In the genomic region with DNA sequence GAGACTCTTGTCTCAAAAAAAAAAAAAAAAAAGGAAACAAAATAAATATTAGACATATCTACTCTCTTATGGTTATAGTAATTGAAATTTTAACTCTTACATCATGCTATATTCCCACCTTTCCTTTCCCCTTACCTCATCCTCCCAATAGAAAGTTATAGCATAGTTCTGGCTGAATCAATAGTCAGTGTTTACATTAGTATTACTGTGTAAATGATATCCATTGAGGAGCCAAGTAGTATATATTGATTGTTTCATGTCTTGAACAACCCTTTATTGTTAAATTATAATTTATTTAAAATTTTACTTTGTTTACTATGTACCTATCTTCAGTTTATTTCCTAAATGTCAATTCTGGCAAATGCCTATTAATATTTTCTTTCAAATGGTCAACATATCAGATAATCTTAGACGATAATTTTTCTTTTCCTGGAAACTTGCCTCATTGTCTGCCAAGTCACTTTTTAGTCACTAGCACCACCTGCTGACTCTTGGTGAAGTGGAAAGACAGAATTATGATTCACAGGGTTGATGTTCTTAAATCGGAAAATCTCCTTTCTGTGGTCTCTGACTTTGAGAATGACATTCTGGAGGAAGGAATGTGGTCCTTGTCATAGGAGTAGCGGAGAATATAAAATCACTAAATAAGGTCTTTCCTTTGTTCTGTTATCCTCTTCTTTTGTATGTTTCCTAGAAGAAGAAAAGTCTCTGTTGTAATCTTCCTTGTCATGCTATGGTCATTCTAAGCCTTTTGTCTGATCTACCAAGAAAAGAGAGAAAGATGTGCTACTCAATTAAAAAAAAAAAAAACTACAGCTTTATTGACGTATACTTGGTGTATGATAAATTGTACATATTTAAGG, we compare ENCODE assay signal across 8 cellular contexts. TPM values are rescaled to one million over a fixed set of nuclear protein-coding genes. Genes with fewer than 3 reads are reported as not detected.
DNase-seq lines count a peak whose midpoint lies in the region; ATAC-seq and TF ChIP-seq lines count a peak whose summit lies in the region.

No MANE protein-coding gene starts in this region.

- WGBS in lower leg skin, 2 donors: 8 to 17% methylated on average over 4 of the region's 4 CpGs

- no peak for TF ChIP-seq POLR2A in lower leg skin (IDR thresholded peaks at IDR 0.05)

- peaks cover 7% of the 10 kb centered on the region for H3K4me1 Mint-ChIP-seq in activated CD4-positive, alpha-beta T cell treated with anti-CD3 and anti-CD28 coated beads for 36 hours
- peaks cover 5% of the 10 kb centered on the region in 2 donors for H3K4me1 Mint-ChIP-seq in stimulated activated naive B cell treated with anti-CD40 and anti-IgM and Interleukin-4, amounts not matched to agents 10 μg/mL and 1 μg/mL and 100 μg/mL, for 72 hours

- peak overlapping the region; percentile 21 for H3K27ac Mint-ChIP-seq in activated CD4-positive, alpha-beta T cell treated with anti-CD3 and anti-CD28 coated beads for 36 hours
- no peak overlapping the region for H3K27ac Mint-ChIP-seq in stimulated activated naive B cell treated with anti-CD40 and anti-IgM and Interleukin-4, amounts not matched to agents 10 μg/mL and 1 μg/mL and 100 μg/mL, for 72 hours

- no peaks in the 10 kb centered on the region for H3K36me3 Mint-ChIP-seq in activated CD4-positive, alpha-beta T cell treated with anti-CD3 and anti-CD28 coated beads for 36 hours (ENCODE audit: low read depth)
- no peaks in the 10 kb centered on the region for H3K36me3 Mint-ChIP-seq in stimulated activated naive B cell treated with anti-CD40 and anti-IgM and Interleukin-4, amounts not matched to agents 10 μg/mL and 1 μg/mL and 100 μg/mL, for 72 hours

- no peak for TF ChIP-seq CTCF in lower leg skin (IDR thresholded peaks at IDR 0.05)

- H3K4me3 Mint-ChIP-seq in activated CD4-positive, alpha-beta T cell treated with anti-CD3 and anti-CD28 coated beads for 36 hours: no peak overlapping the region
- no peak overlapping the region for H3K4me3 Mint-ChIP-seq in stimulated activated naive B cell treated with anti-CD40 and anti-IgM and Interleukin-4, amounts not matched to agents 10 μg/mL and 1 μg/mL and 100 μg/mL, for 72 hours

- peak; percentile 81 for ATAC-seq in activated CD4-positive, alpha-beta T cell treated with anti-CD3 and anti-CD28 coated beads for 36 hours
- ATAC-seq in stimulated activated naive B cell treated with anti-CD40 and anti-IgM and Interleukin-4, amounts not matched to agents 10 μg/mL and 1 μg/mL and 100 μg/mL, for 72 hours (replicated peaks): peak; percentile 65 to 73

- peak; percentile 71 for DNase-seq in activated CD4-positive, alpha-beta T cell treated with anti-CD3 and anti-CD28 coated beads for 36 hours
- no peak for DNase-seq in activated CD4-positive, alpha-beta T cell treated with anti-CD3 and anti-CD28 coated beads for 1 hour
- DNase-seq in MV-4-11 (lab: John Stamatoyannopoulos, UW): peak; percentile 58
- DNase-seq in SIG-M5 treated with dmso at 0.1 percent for 504 hours (lab: John Stamatoyannopoulos, UW; ENCODE audit: unreplicated experiment): peak; percentile 88
- peak; percentile 81 for DNase-seq in astrocyte of the hippocampus (ENCODE audit: low read depth, low spot score)
- peak; percentile 15 to 64 for DNase-seq in hippocampal formation (lab: John Stamatoyannopoulos, UW)
- peak; percentile 40 for DNase-seq in stimulated activated naive B cell treated with anti-CD40 and anti-IgM and Interleukin-4, amounts not matched to agents 10 μg/mL and 1 μg/mL and 100 μg/mL, for 72 hours
- DNase-seq in lower leg skin (ENCODE audit: low spot score in 2 of 2): no peak

- peaks cover 5% of the 10 kb centered on the region for H3K27me3 Mint-ChIP-seq in activated CD4-positive, alpha-beta T cell treated with anti-CD3 and anti-CD28 coated beads for 36 hours
- peaks cover 8 to 13% of the 10 kb centered on the region in 2 donors for H3K27me3 Mint-ChIP-seq in stimulated activated naive B cell treated with anti-CD40 and anti-IgM and Interleukin-4, amounts not matched to agents 10 μg/mL and 1 μg/mL and 100 μg/mL, for 72 hours

- no peak overlapping the region for H3K4me3 ChIP-seq in lower leg skin (ENCODE audit: low read depth, poor library complexity, severe bottlenecking)

- POLR2A ChIA-PET in activated CD4-positive, alpha-beta T cell treated with anti-CD3 and anti-CD28 coated beads for 36 hours (lab: Charles Lee): no interaction called here

- CTCF ChIA-PET in activated CD4-positive, alpha-beta T cell treated with anti-CD3 and anti-CD28 coated beads for 36 hours (lab: Charles Lee): interaction anchor here (0.6 to 2.5 kb wide), 16 partner anchors 13 to 168 kb away, joined by 3 to 13 read pairs (median 4); a partner anchor contains a TSS

- no peaks in the 10 kb centered on the region for H3K9me3 Mint-ChIP-seq in activated CD4-positive, alpha-beta T cell treated with anti-CD3 and anti-CD28 coated beads for 36 hours (ENCODE audit: low read depth)
- H3K9me3 Mint-ChIP-seq in stimulated activated naive B cell treated with anti-CD40 and anti-IgM and Interleukin-4, amounts not matched to agents 10 μg/mL and 1 μg/mL and 100 μg/mL, for 72 hours: no peaks in the 10 kb centered on the region

- intact Hi-C loops in activated CD4-positive, alpha-beta T cell treated with anti-CD3 and anti-CD28 coated beads for 36 hours (cut with DNase I, micrococcal nuclease): loop anchor here (1.0 to 10.0 kb wide), 4 partner anchors 22 to 288 kb away; a partner anchor contains a TSS
- intact Hi-C loops in lower leg skin (cut with DNase I; ENCODE audit: low total_unique reads): loop anchor here (5.0 to 10.0 kb wide), 2 partner anchors 98 to 166 kb away; a partner anchor contains a TSS

RNA-seq across cellular contexts. Expression of a gene that starts 8.6 kb away (rescaled TPM):
- not detected for total RNA-seq in activated CD4-positive, alpha-beta T cell treated with anti-CD3 and anti-CD28 coated beads for 36 hours
- not detected for total RNA-seq in lower leg skin

RNA-seq across cellular contexts. Expression of a gene that starts 16.6 kb away (rescaled TPM):
- total RNA-seq in activated CD4-positive, alpha-beta T cell treated with anti-CD3 and anti-CD28 coated beads for 36 hours: 100 to 1,000 TPM; 112 TPM
- total RNA-seq in lower leg skin: 1,000 to 10,000 TPM; 2,445 to 6,877 (median 3,895) TPM

RNA-seq across cellular contexts. Expression of a gene that starts 48.4 kb away (rescaled TPM):
- total RNA-seq in activated CD4-positive, alpha-beta T cell treated with anti-CD3 and anti-CD28 coated beads for 36 hours: 10 to 100 TPM; 19.3 to 22.4 TPM
- 10 to 100 TPM; 10.6 to 15.3 (median 14.2) TPM for total RNA-seq in lower leg skin

RNA-seq across cellular contexts. Expression of a gene that starts 48.6 kb away (rescaled TPM):
- total RNA-seq in activated CD4-positive, alpha-beta T cell treated with anti-CD3 and anti-CD28 coated beads for 36 hours: 1 to 10 TPM; 5.8 to 6.1 TPM
- 1 to 10 TPM in 1 of 4 donors, under 1 TPM in 3; 0.12 to 1.3 (median 0.39) TPM for total RNA-seq in lower leg skin

RNA-seq across cellular contexts. Expression of a gene that starts 55.1 kb away (rescaled TPM):
- 10 to 100 TPM; 44.9 to 49.4 TPM for total RNA-seq in activated CD4-positive, alpha-beta T cell treated with anti-CD3 and anti-CD28 coated beads for 36 hours
- total RNA-seq in lower leg skin: 10 to 100 TPM in 1 of 4 donors, 1 to 10 TPM in 3; 4.6 to 14.2 (median 7.7) TPM

Comparison
In these comparisons a context has a peak if more than half of its experiments do, and no peak if none do; other contexts are left out.
1. DNase-seq: peak in activated CD4-positive, alpha-beta T cell treated with anti-CD3 and anti-CD28 coated beads for 36 hours (single experiment), MV-4-11 (single experiment), SIG-M5 treated with dmso at 0.1 percent for 504 hours (single experiment), astrocyte of the hippocampus (single experiment), hippocampal formation (2 of 2) and stimulated activated naive B cell treated with anti-CD40 and anti-IgM and Interleukin-4, amounts not matched to agents 10 μg/mL and 1 μg/mL and 100 μg/mL, for 72 hours (single experiment); none in activated CD4-positive, alpha-beta T cell treated with anti-CD3 and anti-CD28 coated beads for 1 hour (single experiment) and lower leg skin (0 of 2).
2. RNA of a gene that starts 16.6 kb away (total RNA-seq): 2,445 to 6,877 TPM in lower leg skin; 112 TPM in activated CD4-positive, alpha-beta T cell treated with anti-CD3 and anti-CD28 coated beads for 36 hours; every median in the first group is over 10 times any median in the second.